7 cellular contexts compared by ENCODE assay signal in the genomic region with DNA sequence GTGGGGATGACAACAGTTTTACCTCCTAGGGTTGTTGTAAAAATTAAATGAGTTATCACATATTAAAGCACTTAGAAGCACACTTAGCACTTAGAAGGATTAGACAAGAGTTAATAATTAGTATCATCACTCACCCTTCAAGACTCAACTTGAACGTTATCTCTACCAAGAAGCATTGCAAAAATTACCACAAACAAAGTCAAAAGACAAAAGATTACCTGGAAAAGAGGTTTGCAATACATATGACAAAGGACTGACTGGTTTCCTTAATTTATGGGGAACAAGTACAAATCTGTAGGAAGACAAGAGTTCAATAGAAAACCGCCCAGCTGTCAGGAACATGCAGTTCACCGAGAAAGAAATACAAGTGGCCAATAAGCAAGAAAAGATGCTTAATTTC.
"Had no signal": no experiment of that assay in that cellular context is flagged by ENCODE, and none has a peak within 500 bp of the region (broad histone marks: within the 10 kb centered on the region; RNA-seq: fewer than 3 reads in every experiment).

No MANE protein-coding gene starts in this region.

- FAIRE-seq: H1, H54, HTR-8/SVneo had no signal

- DNase-seq: H9, HCEC 1CT, IMR-90 had no signal

- H2AFZ ChIP-seq: GM23338 had no signal

- H3K4me2 ChIP-seq: GM23338 had no signal

- ATAC-seq: GM23338 had no signal

- H3K4me3 ChIP-seq: GM23338 had no signal
